ENCODE assay signal across 7 cellular contexts in the genomic region with DNA sequence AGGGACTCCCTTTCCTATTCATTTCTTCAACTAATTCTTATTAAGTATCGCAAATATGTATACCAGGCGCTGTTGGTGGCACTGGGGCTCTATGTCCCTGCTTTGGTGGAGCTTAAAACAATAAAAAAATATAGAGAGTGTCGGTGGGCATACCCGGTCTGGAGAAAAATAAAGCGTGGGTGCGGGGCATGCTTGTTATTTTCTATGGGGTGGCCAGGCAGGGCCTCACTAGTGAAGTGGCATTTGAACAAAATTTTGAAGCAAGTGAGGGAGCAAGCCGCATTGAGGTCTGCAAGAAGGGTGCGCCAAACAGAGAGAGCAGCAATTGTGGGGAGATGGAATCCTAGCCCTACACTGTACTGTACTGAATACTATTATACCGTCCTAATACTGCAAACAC. TPM values are rescaled to one million over a fixed set of nuclear protein-coding genes. Genes with fewer than 3 reads are reported as not detected.
DNase-seq lines count a peak whose midpoint lies in the region; ATAC-seq lines count a peak whose summit lies in the region.

No MANE protein-coding gene starts in this region.

- H3K79me1 ChIP-seq in trophoblast cell (ENCODE audit: low read length), result peaks cover 3% of the 10 kb centered on the region

- no peak overlapping the region for H3K4ac ChIP-seq in trophoblast cell (ENCODE audit: low read depth, low read length)

- no peak overlapping the region for H2BK5ac ChIP-seq in trophoblast cell (ENCODE audit: low read depth, low read length, poor library complexity)

- no peak for ATAC-seq in stimulated activated naive B cell treated with anti-CD40 and anti-IgM and Interleukin-4, amounts not matched to agents 10 μg/mL and 1 μg/mL and 100 μg/mL, for 72 hours (replicated peaks)
- ATAC-seq in GM18502 (IDR thresholded peaks at IDR 0.05; ENCODE audit: poor library complexity, unreplicated experiment), result no peak

- H3K27me3 ChIP-seq in HUES64 (ENCODE audit: insufficient read depth, low read length) (no peaks in the 10 kb centered on the region), iPS-20b (ENCODE audit: insufficient read depth, low read length) (no peaks in the 10 kb centered on the region), trophoblast cell (ENCODE audit: insufficient read depth, low read length) (no peaks in the 10 kb centered on the region)

- no peak overlapping the region for H2BK120ac ChIP-seq in trophoblast cell (ENCODE audit: insufficient read depth, low read length, poor library complexity)

- WGBS in HUES64, result 97% methylated on average over 8 of the region's 9 CpGs
- no CpG with 5 or more reads among the region's 9 CpGs for WGBS in trophoblast cell (ENCODE audit: extremely low coverage, insufficient coverage, insufficient read length)

- H2BK12ac ChIP-seq in trophoblast cell (ENCODE audit: low read length), result no peak overlapping the region

- H4K8ac ChIP-seq in trophoblast cell (ENCODE audit: low read depth, low read length), result no peak overlapping the region

- no peak overlapping the region for H3K27ac ChIP-seq in HUES64 (ENCODE audit: low read depth, low read length)
- no peak overlapping the region for H3K27ac ChIP-seq in iPS-20b (ENCODE audit: low read length)
- no peak overlapping the region for H3K27ac ChIP-seq in trophoblast cell (ENCODE audit: low read depth, low read length)

- peaks cover 19% of the 10 kb centered on the region for H3K4me1 Mint-ChIP-seq in activated CD4-positive, alpha-beta memory T cell treated with anti-CD3 and anti-CD28 coated beads for 36 hours (ENCODE audit: low read depth)
- peaks cover 8 to 20% of the 10 kb centered on the region in 2 donors for H3K4me1 Mint-ChIP-seq in stimulated activated naive B cell treated with anti-CD40 and anti-IgM and Interleukin-4, amounts not matched to agents 10 μg/mL and 1 μg/mL and 100 μg/mL, for 72 hours

- H3K9ac ChIP-seq in HUES64 (ENCODE audit: low read depth, low read length), result no peak overlapping the region
- no peak overlapping the region for H3K9ac ChIP-seq in iPS-20b (ENCODE audit: low read depth, low read length)
- no peak overlapping the region for H3K9ac ChIP-seq in trophoblast cell (ENCODE audit: low read length)

- H2AK5ac ChIP-seq in trophoblast cell (ENCODE audit: low read length), result no peak overlapping the region

- H3K23ac ChIP-seq in trophoblast cell (ENCODE audit: low read length), result no peak overlapping the region

- intact Hi-C loops in activated CD4-positive, alpha-beta memory T cell treated with anti-CD3 and anti-CD28 coated beads for 36 hours (cut with micrococcal nuclease), result loop anchor here (2.0 kb wide), 1 partner anchor 15 kb away; no protein-coding TSS in a partner anchor

- no peak overlapping the region for H3K4me2 ChIP-seq in trophoblast cell (ENCODE audit: low read length)

- DNase-seq in activated CD4-positive, alpha-beta memory T cell treated with anti-CD3 and anti-CD28 coated beads for 36 hours, result no peak
- no peak for DNase-seq in stimulated activated naive B cell treated with anti-CD40 and anti-IgM and Interleukin-4, amounts not matched to agents 10 μg/mL and 1 μg/mL and 100 μg/mL, for 72 hours
- DNase-seq in COR-L47 (lab: John Stamatoyannopoulos, UW), result no peak
- no peak for DNase-seq in trophoblast cell

- H3K36me3 ChIP-seq in HUES64 (ENCODE audit: insufficient read depth, low read length) (peaks cover 20% of the 10 kb centered on the region; the same call in 1 of the 2 replicates), iPS-20b (ENCODE audit: insufficient read depth, low read depth, low read length) (peaks cover 8% of the 10 kb centered on the region), trophoblast cell (ENCODE audit: control insufficient read depth in 1 of 2, insufficient read depth in 2 of 2, low read length in 2 of 2) (peaks cover 12 to 13% of the 10 kb centered on the region in 2 experiments)

- no peak overlapping the region for H4K91ac ChIP-seq in trophoblast cell (ENCODE audit: low read depth, low read length)

- peak overlapping the region; percentile 97 for H3K4me3 Mint-ChIP-seq in activated CD4-positive, alpha-beta memory T cell treated with anti-CD3 and anti-CD28 coated beads for 36 hours
- H3K4me3 Mint-ChIP-seq in stimulated activated naive B cell treated with anti-CD40 and anti-IgM and Interleukin-4, amounts not matched to agents 10 μg/mL and 1 μg/mL and 100 μg/mL, for 72 hours, result peak overlapping the region; percentile 86 to 87

- H3K9me3 ChIP-seq in HUES64 (ENCODE audit: insufficient read depth, low read depth, low read length) (no peaks in the 10 kb centered on the region), iPS-20b (ENCODE audit: insufficient read depth, low read depth, low read length) (no peaks in the 10 kb centered on the region), trophoblast cell (ENCODE audit: insufficient read depth, low read depth, low read length) (no peaks in the 10 kb centered on the region)

- no peaks in the 10 kb centered on the region for H3K9me3 Mint-ChIP-seq in activated CD4-positive, alpha-beta memory T cell treated with anti-CD3 and anti-CD28 coated beads for 36 hours
- H3K9me3 Mint-ChIP-seq in stimulated activated naive B cell treated with anti-CD40 and anti-IgM and Interleukin-4, amounts not matched to agents 10 μg/mL and 1 μg/mL and 100 μg/mL, for 72 hours, result no peaks in the 10 kb centered on the region

- H4K12ac ChIP-seq in trophoblast cell (ENCODE audit: low read depth, low read length), result no peak overlapping the region

- POLR2A ChIA-PET in activated CD4-positive, alpha-beta memory T cell treated with anti-CD3 and anti-CD28 coated beads for 36 hours (lab: Charles Lee), result interaction anchor here (1.3 to 3.0 kb wide), 4 partner anchors 8 to 35 kb away, joined by 3 to 31 read pairs (median 4); a partner anchor contains a TSS

- no peaks in the 10 kb centered on the region for H3K27me3 Mint-ChIP-seq in activated CD4-positive, alpha-beta memory T cell treated with anti-CD3 and anti-CD28 coated beads for 36 hours
- peaks cover 6 to 15% of the 10 kb centered on the region in 2 donors for H3K27me3 Mint-ChIP-seq in stimulated activated naive B cell treated with anti-CD40 and anti-IgM and Interleukin-4, amounts not matched to agents 10 μg/mL and 1 μg/mL and 100 μg/mL, for 72 hours

- H3K27ac Mint-ChIP-seq in activated CD4-positive, alpha-beta memory T cell treated with anti-CD3 and anti-CD28 coated beads for 36 hours, result peak overlapping the region; percentile 72
- H3K27ac Mint-ChIP-seq in stimulated activated naive B cell treated with anti-CD40 and anti-IgM and Interleukin-4, amounts not matched to agents 10 μg/mL and 1 μg/mL and 100 μg/mL, for 72 hours, result peak overlapping the region; percentile 93

- H3K18ac ChIP-seq in trophoblast cell (ENCODE audit: low read length), result no peak overlapping the region

- no peak overlapping the region for H2AFZ ChIP-seq in trophoblast cell (ENCODE audit: insufficient read depth, low read length, poor library complexity)

- no peak overlapping the region for H3K14ac ChIP-seq in trophoblast cell (ENCODE audit: low read length)

- peaks cover 4% of the 10 kb centered on the region for H3K36me3 Mint-ChIP-seq in activated CD4-positive, alpha-beta memory T cell treated with anti-CD3 and anti-CD28 coated beads for 36 hours
- peaks cover 5 to 12% of the 10 kb centered on the region in 2 donors for H3K36me3 Mint-ChIP-seq in stimulated activated naive B cell treated with anti-CD40 and anti-IgM and Interleukin-4, amounts not matched to agents 10 μg/mL and 1 μg/mL and 100 μg/mL, for 72 hours

- H3K4me3 ChIP-seq in HUES64 (ENCODE audit: low read length) (peak overlapping the region; percentile 70), iPS-20b (ENCODE audit: low read length) (peak overlapping the region; percentile 51; the same call in 1 of the 2 replicates), trophoblast cell (ENCODE audit: low read depth, low read length) (no peak overlapping the region)

- peaks cover 2% of the 10 kb centered on the region for H3K79me2 ChIP-seq in trophoblast cell (ENCODE audit: control insufficient read depth, insufficient read depth, low read length, poor library complexity)

- H3K4me1 ChIP-seq in HUES64 (ENCODE audit: insufficient read depth, low read length) (peaks cover 7% of the 10 kb centered on the region; the same call in 1 of the 2 replicates), iPS-20b (ENCODE audit: insufficient read depth, low read length) (peaks cover 9% of the 10 kb centered on the region), trophoblast cell (ENCODE audit: control insufficient read depth in 1 of 2, insufficient read depth in 2 of 2, low read length in 2 of 2) (peaks cover 11 to 17% of the 10 kb centered on the region in 2 experiments)

- CTCF ChIA-PET in activated CD4-positive, alpha-beta memory T cell treated with anti-CD3 and anti-CD28 coated beads for 36 hours (lab: Charles Lee), result interaction anchor here (2.6 kb wide), 1 partner anchor 34 kb away, joined by 16 read pairs; a partner anchor contains a TSS

RNA-seq across cellular contexts. Expression of a gene that starts 0.6 kb away (rescaled TPM):
- polyA plus RNA-seq in HUES64 (2013, experiment 1 of 2), result 14.8 TPM
- 18.3 TPM for polyA plus RNA-seq in HUES64 (2013, experiment 2 of 2)
- total RNA-seq in activated CD4-positive, alpha-beta memory T cell treated with anti-CD3 and anti-CD28 coated beads for 36 hours, result 10 to 100 TPM; 71.6 to 72.2 TPM
- polyA plus RNA-seq in trophoblast cell (2013), result 72.3 and 73.8 TPM in 2 replicates

RNA-seq across cellular contexts. Expression of a gene that starts 35.1 kb away (rescaled TPM):
- 6.4 TPM for polyA plus RNA-seq in HUES64 (2013, experiment 1 of 2)
- 6.1 TPM for polyA plus RNA-seq in HUES64 (2013, experiment 2 of 2)
- 10 to 100 TPM; 22.1 to 24.7 TPM for total RNA-seq in activated CD4-positive, alpha-beta memory T cell treated with anti-CD3 and anti-CD28 coated beads for 36 hours
- 6.6 and 7.0 TPM in 2 replicates for polyA plus RNA-seq in trophoblast cell (2013)

RNA-seq across cellular contexts. Expression of a gene that starts 44.1 kb away (rescaled TPM):
- not detected for polyA plus RNA-seq in HUES64 (2013, experiment 1 of 2)
- polyA plus RNA-seq in HUES64 (2013, experiment 2 of 2), result not detected
- total RNA-seq in activated CD4-positive, alpha-beta memory T cell treated with anti-CD3 and anti-CD28 coated beads for 36 hours, result not detected
- polyA plus RNA-seq in trophoblast cell (2013), result not detected in 2 replicates
